19 cellular contexts compared by ENCODE assay signal in the genomic region with DNA sequence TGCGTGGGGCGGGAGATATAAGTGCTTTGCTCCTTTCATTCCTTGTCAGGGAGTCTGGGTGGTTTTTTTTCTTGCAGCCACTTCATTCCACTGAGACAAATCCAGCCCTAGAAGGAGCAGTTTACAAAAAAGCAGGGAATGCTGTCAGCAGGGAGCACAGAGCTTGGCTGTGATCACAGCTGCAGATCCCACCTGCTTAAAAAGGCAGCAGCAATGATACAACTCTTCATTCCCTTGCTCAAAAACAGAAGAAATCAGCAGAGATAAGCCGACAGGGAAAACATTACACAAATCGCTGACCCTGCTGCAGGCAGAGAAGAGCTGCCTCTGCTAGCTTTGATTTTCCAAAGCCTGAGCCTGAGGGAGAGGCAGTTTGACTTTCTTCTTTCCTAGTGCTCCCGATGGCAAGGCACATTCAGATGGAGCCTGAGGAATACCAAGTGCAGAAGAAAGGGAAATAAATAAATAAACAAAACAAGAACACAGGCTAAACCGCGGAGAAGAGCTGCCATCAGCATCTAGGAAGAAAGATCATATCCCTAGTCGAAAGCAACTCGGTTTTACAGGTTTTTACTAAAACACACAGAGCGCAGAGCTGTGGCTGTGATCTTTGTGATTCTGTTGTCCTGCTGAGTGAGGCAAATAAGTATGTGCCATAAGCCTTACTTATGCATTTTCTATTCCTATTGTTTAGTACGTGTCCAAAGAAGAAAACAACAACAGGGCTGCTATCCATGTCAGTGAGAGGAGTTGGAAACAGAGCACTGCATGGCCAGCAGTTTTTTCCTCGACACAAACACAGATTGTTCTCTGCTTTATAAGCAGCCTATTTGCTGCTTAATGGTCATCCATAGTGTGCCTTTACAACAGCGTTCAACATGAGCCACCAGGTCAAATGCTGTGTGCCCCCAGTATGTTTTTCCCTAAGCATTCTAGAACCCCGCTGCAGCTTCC.
DNase-seq lines count a peak whose midpoint lies in the region; ATAC-seq and TF ChIP-seq lines count a peak whose summit lies in the region.
"Had no signal": no experiment of that assay in that cellular context is flagged by ENCODE, and none has a peak within 500 bp of the region (broad histone marks: within the 10 kb centered on the region; RNA-seq: fewer than 3 reads in every experiment).

No MANE protein-coding gene starts in this region.

- DNase-seq in NCI-H2107 treated with DMSO at 0.1 percent for 48 hours (lab: John Stamatoyannopoulos, UW; ENCODE audit: unreplicated experiment) (peak; percentile 12), NCI-H2107 (lab: John Stamatoyannopoulos, UW) (no peak), cerebellar cortex (ENCODE audit: low spot score) (peak; percentile 22), tibial nerve (ENCODE audit: low spot score in 2 of 2) (no peak), mesenteric fat pad (ENCODE audit: low spot score) (no peak), LoVo (ENCODE audit: low spot score) (no peak)
- DNase-seq: activated B cell treated with CpG ODN at 0.5 μM for 24 hours, DMS153, esophagus squamous epithelium, heart left ventricle, MM.1S, psoas muscle, T-helper 1 cell, trophoblast cell had no signal

- TF ChIP-seq EP300 in tibial nerve (IDR thresholded peaks at IDR 0.05), result no peak

- H3K9me3 ChIP-seq in tibial nerve, result no peaks in the 10 kb centered on the region
- H3K9me3 ChIP-seq: A549, esophagus squamous epithelium, heart left ventricle, psoas muscle had no signal

- WGBS in tibial nerve, 2 donors, result 39 to 41% methylated on average over 14 of the region's 14 CpGs

- no peak for TF ChIP-seq CTCF in tibial nerve (IDR thresholded peaks at IDR 0.05)

- ATAC-seq in GM19023 (IDR thresholded peaks at IDR 0.05; ENCODE audit: unreplicated experiment), result no peak
- ATAC-seq: A549; heart left ventricle; psoas muscle; stimulated activated memory B cell treated with anti-CD40 and anti-IgM and Interleukin-4, amounts not matched to agents 10 μg/mL and 1 μg/mL and 100 μg/mL, for 72 hours had no signal

- H3K27me3 ChIP-seq in layer of hippocampus (ENCODE audit: control insufficient read depth, insufficient read depth, low read length) (no peaks in the 10 kb centered on the region), tibial nerve (no peaks in the 10 kb centered on the region)
- H3K27me3 ChIP-seq: esophagus squamous epithelium, heart left ventricle had no signal

- peaks cover 0 to 27% (median 0%) of the 10 kb centered on the region in 3 donors for H3K36me3 ChIP-seq in tibial nerve

- H3K4me3 ChIP-seq in tibial nerve, result no peak overlapping the region
- H3K4me3 ChIP-seq: A549, esophagus squamous epithelium, heart left ventricle, psoas muscle had no signal

- TF ChIP-seq POLR2A in tibial nerve (IDR thresholded peaks at IDR 0.05), result no peak

- H3K27ac ChIP-seq in layer of hippocampus (ENCODE audit: low read depth, low read length) (peak overlapping the region; percentile 72), tibial nerve (peak overlapping the region; percentile 6 to 67 (median 42))
- H3K27ac ChIP-seq: A549, C4-2B, esophagus squamous epithelium, heart left ventricle, psoas muscle had no signal

- peaks cover 0 to 15% (median 0%) of the 10 kb centered on the region in 4 donors for H3K4me1 ChIP-seq in tibial nerve
- H3K4me1 ChIP-seq: A549, psoas muscle had no signal

Comparison
In these comparisons a context has a peak if more than half of its experiments do, and no peak if none do; other contexts are left out.
1. DNase-seq: peak in NCI-H2107 treated with DMSO at 0.1 percent for 48 hours (single experiment) and cerebellar cortex (single experiment); none in NCI-H2107 (single experiment), tibial nerve (0 of 2), mesenteric fat pad (single experiment) and LoVo (single experiment).